In genomic region chr15:30072630-30073029, GRCh38 we compare ENCODE assay signal across 34 cellular contexts. TPM values are rescaled to one million over a fixed set of nuclear protein-coding genes. Genes with fewer than 3 reads are reported as not detected.
"Had no signal": no experiment of that assay in that cellular context is flagged by ENCODE, and none has a peak within 500 bp of the region (broad histone marks: within the 10 kb centered on the region; RNA-seq: fewer than 3 reads in every experiment).

No MANE protein-coding gene starts in this region.

- H3K9me3 ChIP-seq: Peyer's patch, SJSA1, SK-N-SH had no signal

- H3K36me3 Mint-ChIP-seq: activated CD8-positive, alpha-beta memory T cell treated with anti-CD3 and anti-CD28 coated beads, Interleukin-2, amount 10 ng/mL, durations not matched to agents 7 days and 5 days; activated naive CD4-positive, alpha-beta T cell treated with anti-CD3 and anti-CD28 coated beads, Interleukin-2, amount 10 ng/mL, durations not matched to agents 7 days and 5 days; activated naive CD8-positive, alpha-beta T cell had no signal

- H3K9me2 ChIP-seq: SK-N-SH had no signal

- H3K36me3 ChIP-seq: cardiac muscle cell, Peyer's patch, SJSA1 had no signal

- H3K4me1 ChIP-seq: Peyer's patch, SJSA1 had no signal

- H3K4me3 ChIP-seq: cardiac muscle cell, Peyer's patch, SJSA1 had no signal

- DNase-seq: activated B cell treated with CpG ODN at 0.5 μM for 24 hours; activated CD4-positive, alpha-beta memory T cell treated with anti-CD3 and anti-CD28 coated beads, Interleukin-2, amount 10 ng/mL, durations not matched to agents 7 days and 5 days; activated CD4-positive, alpha-beta T cell treated with anti-CD3 and anti-CD28 coated beads for 4 hours; activated CD4-positive, CD25-positive, alpha-beta regulatory T cell treated with anti-CD3 and anti-CD28 coated beads, Interleukin-2, amount 50 U/mL, for 72 hours; activated CD8-positive, alpha-beta memory T cell treated with anti-CD3 and anti-CD28 coated beads for 24 hours; activated CD8-positive, alpha-beta memory T cell treated with anti-CD3 and anti-CD28 coated beads, Interleukin-2, amount 10 ng/mL, durations not matched to agents 7 days and 5 days; activated CD8-positive, alpha-beta memory T cell treated with anti-CD3 and anti-CD28 coated beads, Interleukin-2, amount 50 U/mL, for 48 hours; activated effector memory CD4-positive, alpha-beta T cell treated with Interleukin-2 at 50 U/mL for 16 hours; activated naive CD4-positive, alpha-beta T cell treated with anti-CD3 and anti-CD28 coated beads, Interleukin-2, amount 10 ng/mL, durations not matched to agents 7 days and 5 days; activated naive CD8-positive, alpha-beta T cell treated with anti-CD3 and anti-CD28 coated beads, Interleukin-2, amount 50 U/mL, for 24 hours; activated T-cell treated with anti-CD3 and anti-CD28 coated beads, Interleukin-2, amount 50 U/mL, for 48 hours; amniotic stem cell; aorta; NCI-H1105; NCI-H1417 treated with DMSO at 0.1 percent for 48 hours; NCI-H187 treated with DMSO at 0.1 percent for 48 hours; NCI-H2081 treated with DMSO at 0.1 percent for 48 hours; NCI-H345; NCI-H524 treated with DMSO at 0.1 percent for 48 hours; PC-3; Peyer's patch; RPMI8226; SHP77 treated with DMSO at 0.1 percent for 48 hours; SK-N-SH had no signal

- ATAC-seq: activated CD8-positive, alpha-beta memory T cell treated with anti-CD3 and anti-CD28 coated beads, Interleukin-2, amount 10 ng/mL, durations not matched to agents 7 days and 5 days; activated naive CD8-positive, alpha-beta T cell treated with anti-CD3 and anti-CD28 coated beads, Interleukin-2, amount 50 U/mL, for 24 hours; PC-3 had no signal

- H3K4me3 Mint-ChIP-seq: activated B cell treated with CpG ODN at 0.5 μM for 24 hours; activated CD4-positive, alpha-beta memory T cell treated with anti-CD3 and anti-CD28 coated beads, Interleukin-2, amount 10 ng/mL, durations not matched to agents 7 days and 5 days; activated CD8-positive, alpha-beta memory T cell treated with anti-CD3 and anti-CD28 coated beads, Interleukin-2, amount 10 ng/mL, durations not matched to agents 7 days and 5 days; activated naive CD4-positive, alpha-beta T cell treated with anti-CD3 and anti-CD28 coated beads, Interleukin-2, amount 10 ng/mL, durations not matched to agents 7 days and 5 days; activated naive CD8-positive, alpha-beta T cell; activated naive CD8-positive, alpha-beta T cell treated with anti-CD3 and anti-CD28 coated beads, Interleukin-2, amount 50 U/mL, for 24 hours; central memory CD8-positive, alpha-beta T cell; T-helper 1 cell treated with Interleukin-12 subunit alpha and Interleukin-12 subunit beta and Interleukin-4 antibody, amounts not matched to agents 30 μg/mL and 1 μg/mL, for 36 hours; T-helper 2 cell treated with Interferon-gamma antibody and Interleukin-4, amounts not matched to agents 5 μg/mL and 100 μg/mL, for 36 hours had no signal

- H3K27me3 ChIP-seq: cardiac muscle cell, Peyer's patch had no signal

- FAIRE-seq: TTC549 had no signal

- H3K9me3 Mint-ChIP-seq: activated CD4-positive, alpha-beta memory T cell treated with anti-CD3 and anti-CD28 coated beads, Interleukin-2, amount 10 ng/mL, durations not matched to agents 7 days and 5 days; activated naive CD4-positive, alpha-beta T cell treated with anti-CD3 and anti-CD28 coated beads, Interleukin-2, amount 10 ng/mL, durations not matched to agents 7 days and 5 days; activated naive CD8-positive, alpha-beta T cell treated with anti-CD3 and anti-CD28 coated beads, Interleukin-2, amount 50 U/mL, for 24 hours; central memory CD8-positive, alpha-beta T cell; T-helper 2 cell treated with Interferon-gamma antibody and Interleukin-4, amounts not matched to agents 5 μg/mL and 100 μg/mL, for 36 hours had no signal

- H3K4me2 ChIP-seq: SK-N-SH had no signal

- H3K27ac ChIP-seq: cardiac muscle cell, Peyer's patch, SJSA1 had no signal

- H3K9ac ChIP-seq: SK-N-SH had no signal

- H3K4me1 Mint-ChIP-seq: activated B cell treated with CpG ODN at 0.5 μM for 24 hours; activated CD4-positive, alpha-beta memory T cell treated with anti-CD3 and anti-CD28 coated beads, Interleukin-2, amount 10 ng/mL, durations not matched to agents 7 days and 5 days; activated CD8-positive, alpha-beta memory T cell treated with anti-CD3 and anti-CD28 coated beads, Interleukin-2, amount 10 ng/mL, durations not matched to agents 7 days and 5 days; activated naive CD4-positive, alpha-beta T cell treated with anti-CD3 and anti-CD28 coated beads, Interleukin-2, amount 10 ng/mL, durations not matched to agents 7 days and 5 days; activated naive CD8-positive, alpha-beta T cell treated with anti-CD3 and anti-CD28 coated beads, Interleukin-2, amount 50 U/mL, for 24 hours; central memory CD8-positive, alpha-beta T cell had no signal

- H3K27ac Mint-ChIP-seq: activated B cell treated with CpG ODN at 0.5 μM for 24 hours; activated CD4-positive, alpha-beta memory T cell treated with anti-CD3 and anti-CD28 coated beads, Interleukin-2, amount 10 ng/mL, durations not matched to agents 7 days and 5 days; activated CD8-positive, alpha-beta memory T cell treated with anti-CD3 and anti-CD28 coated beads, Interleukin-2, amount 10 ng/mL, durations not matched to agents 7 days and 5 days; activated naive CD4-positive, alpha-beta T cell treated with anti-CD3 and anti-CD28 coated beads, Interleukin-2, amount 10 ng/mL, durations not matched to agents 7 days and 5 days; activated naive CD8-positive, alpha-beta T cell; activated naive CD8-positive, alpha-beta T cell treated with anti-CD3 and anti-CD28 coated beads, Interleukin-2, amount 50 U/mL, for 24 hours; T-helper 1 cell treated with Interleukin-12 subunit alpha and Interleukin-12 subunit beta and Interleukin-4 antibody, amounts not matched to agents 30 μg/mL and 1 μg/mL, for 36 hours; T-helper 2 cell treated with Interferon-gamma antibody and Interleukin-4, amounts not matched to agents 5 μg/mL and 100 μg/mL, for 36 hours had no signal

RNA-seq across cellular contexts. Expression of gene GOLGA8J, which starts 10.1 kb away (rescaled TPM):
- total RNA-seq: activated CD4-positive, alpha-beta memory T cell treated with anti-CD3 and anti-CD28 coated beads, Interleukin-2, amount 10 ng/mL, durations not matched to agents 7 days and 5 days; cardiac muscle cell; chondrocyte; M059J; NCI-H460; PC-3; Peyer's patch; SJSA1 had no signal
- polyA plus RNA-seq: aorta, cardiac muscle cell, SK-N-SH had no signal
